Comparison of ENCODE assay signal across 1 cellular context in the genomic region with DNA sequence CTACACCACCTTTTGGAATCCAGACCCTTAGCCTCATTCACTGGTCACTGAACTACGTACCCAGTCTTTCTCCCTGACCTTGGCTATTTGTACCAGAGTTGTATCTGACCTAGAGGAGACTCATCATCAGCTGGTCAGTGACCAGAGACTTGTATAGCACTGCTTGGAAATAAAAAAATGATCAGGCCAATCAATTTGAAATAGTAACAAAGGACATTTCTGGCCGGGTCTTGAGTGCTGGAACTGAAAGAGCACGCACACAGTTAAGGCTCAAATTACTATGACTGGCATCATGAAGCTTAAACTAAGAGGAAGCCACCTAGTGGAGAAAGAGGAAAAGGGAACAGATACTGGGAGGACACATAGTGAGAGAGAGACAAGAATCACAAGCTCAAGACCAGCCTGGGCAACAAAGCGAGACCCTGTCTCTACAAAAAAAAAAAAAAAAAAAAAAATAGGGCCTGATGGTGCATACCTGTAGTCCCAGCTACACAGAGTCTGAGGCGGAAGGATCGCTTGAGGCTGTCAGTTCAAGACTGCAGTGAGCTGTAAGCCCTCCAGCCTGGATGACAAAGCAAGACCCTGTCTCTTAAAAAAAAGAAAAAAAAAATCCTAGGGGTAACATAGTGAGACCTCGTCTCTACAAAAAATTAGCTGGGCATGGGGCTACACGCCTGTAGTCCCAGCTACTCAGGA.
TF ChIP-seq lines count a peak whose summit lies in the region.

No MANE protein-coding gene starts in this region.

TF ChIP-seq in SK-N-SH, 30 proteins besides CTCF, POLR2A, EP300 and RAD21 (continued from another document):
- TF ChIP-seq, protein P1, sequence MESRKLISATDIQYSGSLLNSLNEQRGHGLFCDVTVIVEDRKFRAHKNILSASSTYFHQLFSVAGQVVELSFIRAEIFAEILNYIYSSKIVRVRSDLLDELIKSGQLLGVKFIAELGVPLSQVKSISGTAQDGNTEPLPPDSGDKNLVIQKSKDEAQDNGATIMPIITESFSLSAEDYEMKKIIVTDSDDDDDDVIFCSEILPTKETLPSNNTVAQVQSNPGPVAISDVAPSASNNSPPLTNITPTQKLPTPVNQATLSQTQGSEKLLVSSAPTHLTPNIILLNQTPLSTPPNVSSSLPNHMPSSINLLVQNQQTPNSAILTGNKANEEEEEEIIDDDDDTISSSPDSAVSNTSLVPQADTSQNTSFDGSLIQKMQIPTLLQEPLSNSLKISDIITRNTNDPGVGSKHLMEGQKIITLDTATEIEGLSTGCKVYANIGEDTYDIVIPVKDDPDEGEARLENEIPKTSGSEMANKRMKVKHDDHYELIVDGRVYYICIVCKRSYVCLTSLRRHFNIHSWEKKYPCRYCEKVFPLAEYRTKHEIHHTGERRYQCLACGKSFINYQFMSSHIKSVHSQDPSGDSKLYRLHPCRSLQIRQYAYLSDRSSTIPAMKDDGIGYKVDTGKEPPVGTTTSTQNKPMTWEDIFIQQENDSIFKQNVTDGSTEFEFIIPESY (IDR thresholded peaks at IDR 0.05; ENCODE audit: borderline replicate concordance, low read depth): no peak
- TF ChIP-seq GATA2 (CRISPR knock-in tag; IDR thresholded peaks at IDR 0.05): no peak
TF ChIP-seq in SK-N-SH: peak in this region for 3.
